ENCODE assay signal across 15 cellular contexts in the genomic region with DNA sequence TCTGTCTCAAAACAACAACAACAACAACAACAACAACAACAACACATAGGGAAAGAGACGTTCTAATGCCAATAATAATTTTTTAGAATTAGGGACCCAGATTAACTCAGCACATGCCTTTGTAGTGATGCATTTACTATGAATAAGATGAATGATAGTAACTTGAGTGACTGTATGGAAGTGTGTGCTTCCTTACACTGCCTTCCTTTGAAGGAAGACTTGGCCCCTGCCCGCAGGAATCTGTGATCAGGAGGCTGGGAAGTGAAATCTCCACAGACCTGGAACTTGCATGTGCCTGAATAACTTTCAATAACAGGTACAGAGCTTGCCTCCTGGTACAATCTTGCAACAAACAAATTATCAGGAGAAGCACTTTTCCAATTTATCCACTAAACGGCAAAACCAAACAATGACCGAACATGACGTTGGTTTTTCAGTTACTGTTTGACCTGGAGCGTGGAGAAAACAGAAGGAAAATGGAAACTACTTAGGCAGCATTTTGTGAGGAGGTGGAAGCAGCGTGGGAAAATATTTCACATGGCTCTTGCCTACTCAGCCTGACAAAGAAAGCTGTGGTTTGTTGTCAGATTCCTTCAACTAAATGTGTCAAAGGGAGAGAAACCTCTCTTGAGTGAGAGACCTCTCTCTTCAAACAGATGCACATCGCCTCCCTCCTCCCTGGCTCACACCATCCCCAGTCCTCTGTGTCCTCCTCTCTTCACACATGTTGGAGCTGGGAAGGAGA. TPM values are rescaled to one million over a fixed set of nuclear protein-coding genes. Genes with fewer than 3 reads are reported as not detected.
DNase-seq lines count a peak whose midpoint lies in the region; ATAC-seq and TF ChIP-seq lines count a peak whose summit lies in the region.
"Had no signal": no experiment of that assay in that cellular context is flagged by ENCODE, and none has a peak within 500 bp of the region (broad histone marks: within the 10 kb centered on the region; RNA-seq: fewer than 3 reads in every experiment).

No MANE protein-coding gene starts in this region.

- H3K27ac Mint-ChIP-seq in nephron progenitor cell = peak overlapping the region; percentile 88
- H3K27ac Mint-ChIP-seq in effector memory CD8-positive, alpha-beta T cell = no peak overlapping the region
- H3K27ac Mint-ChIP-seq: activated CD4-positive, alpha-beta T cell treated with anti-CD3 and anti-CD28 coated beads for 36 hours; activated T-cell treated with anti-CD3 and anti-CD28 coated beads, Interleukin-2, amount 50 U/mL, for 24 hours; T-helper 1 cell treated with Interleukin-12 subunit alpha and Interleukin-12 subunit beta and Interleukin-4 antibody, amounts not matched to agents 30 μg/mL and 1 μg/mL, for 36 hours had no signal

- no peaks in the 10 kb centered on the region for H3K27me3 Mint-ChIP-seq in nephron progenitor cell (ENCODE audit: low read depth, poor library complexity)
- H3K27me3 Mint-ChIP-seq in effector memory CD8-positive, alpha-beta T cell = peaks cover 39 to 49% of the 10 kb centered on the region in 2 donors

- H3K4me1 ChIP-seq in RWPE2 (ENCODE audit: insufficient read depth, poor library complexity, severe bottlenecking) = no peaks in the 10 kb centered on the region

- no peaks in the 10 kb centered on the region for H3K9me3 ChIP-seq in RWPE2 (ENCODE audit: severe bottlenecking)

- no peaks in the 10 kb centered on the region for H3K27me3 ChIP-seq in RWPE2 (ENCODE audit: insufficient read depth, poor library complexity, severe bottlenecking)

- H3K4me1 Mint-ChIP-seq in nephron progenitor cell = peaks cover 13% of the 10 kb centered on the region
- H3K4me1 Mint-ChIP-seq in effector memory CD8-positive, alpha-beta T cell (ENCODE audit: low read depth in 2 of 2) = no peaks in the 10 kb centered on the region
- H3K4me1 Mint-ChIP-seq: activated CD4-positive, alpha-beta T cell treated with anti-CD3 and anti-CD28 coated beads for 36 hours had no signal

- H3K36me3 Mint-ChIP-seq in nephron progenitor cell (ENCODE audit: low read depth) = peaks cover 7% of the 10 kb centered on the region
- H3K36me3 Mint-ChIP-seq in effector memory CD8-positive, alpha-beta T cell (ENCODE audit: insufficient read depth) = no peaks in the 10 kb centered on the region

- H3K4me3 Mint-ChIP-seq in nephron progenitor cell = no peak overlapping the region
- H3K4me3 Mint-ChIP-seq in effector memory CD8-positive, alpha-beta T cell = no peak overlapping the region
- H3K4me3 Mint-ChIP-seq: activated CD4-positive, alpha-beta T cell treated with anti-CD3 and anti-CD28 coated beads for 36 hours; activated T-cell treated with anti-CD3 and anti-CD28 coated beads, Interleukin-2, amount 50 U/mL, for 24 hours; T-helper 1 cell treated with Interleukin-12 subunit alpha and Interleukin-12 subunit beta and Interleukin-4 antibody, amounts not matched to agents 30 μg/mL and 1 μg/mL, for 36 hours had no signal

- H3K36me3 ChIP-seq in RWPE2 (ENCODE audit: low read depth) = no peaks in the 10 kb centered on the region

- ATAC-seq in RWPE2 (ENCODE audit: low read depth) = peak; percentile 69; the same call in 2 of the 3 replicates
- no peak for ATAC-seq in effector memory CD8-positive, alpha-beta T cell (replicated peaks)
- ATAC-seq: activated CD4-positive, alpha-beta T cell treated with anti-CD3 and anti-CD28 coated beads for 36 hours had no signal

- DNase-seq in Daoy (ENCODE audit: low read depth) (peak; percentile 61), RWPE2 (ENCODE audit: low spot score) (no peak), fibroblast of mammary gland (ENCODE audit: low read depth) (peak; percentile 71), nephron progenitor cell (no peak), NCI-H82 treated with DMSO at 0.1 percent for 48 hours (lab: John Stamatoyannopoulos, UW; ENCODE audit: unreplicated experiment) (no peak), SK-N-DZ (ENCODE audit: low spot score) (no peak), NCI-H2196 treated with DMSO at 0.1 percent for 48 hours (lab: John Stamatoyannopoulos, UW; ENCODE audit: unreplicated experiment) (no peak)
- no peak for DNase-seq in effector memory CD8-positive, alpha-beta T cell
- DNase-seq: activated CD4-positive, alpha-beta T cell treated with anti-CD3 and anti-CD28 coated beads for 36 hours; activated T-cell treated with anti-CD3 and anti-CD28 coated beads, Interleukin-2, amount 50 U/mL, for 24 hours; DMS 273 treated with DMSO at 0.1 percent for 48 hours; NCI-H1105 treated with DMSO at 0.1 percent for 48 hours; NCI-H446 treated with DMSO at 0.1 percent for 48 hours; occipital lobe had no signal

- H3K9me3 Mint-ChIP-seq in nephron progenitor cell = peaks cover 29% of the 10 kb centered on the region
- H3K9me3 Mint-ChIP-seq in effector memory CD8-positive, alpha-beta T cell = peaks cover 0 to 2% of the 10 kb centered on the region in 2 donors

- no peak for TF ChIP-seq CTCF in RWPE2 (IDR thresholded peaks at IDR 0.05; ENCODE audit: poor library complexity, severe bottlenecking)
- no peak for TF ChIP-seq CTCF in fibroblast of mammary gland (conservative IDR thresholded peaks at IDR 0.05; ENCODE audit: control insufficient read depth, insufficient read depth, low read depth, low read length)
- TF ChIP-seq CTCF in nephron progenitor cell (IDR thresholded peaks at IDR 0.05) = no peak

- no peak overlapping the region for H3K4me3 ChIP-seq in RWPE2 (ENCODE audit: severe bottlenecking)
- no peak overlapping the region for H3K4me3 ChIP-seq in fibroblast of mammary gland (ENCODE audit: control insufficient read depth, low read depth, low read length)

- no peak overlapping the region for H3K27ac ChIP-seq in RWPE2 (ENCODE audit: poor library complexity, severe bottlenecking)

RNA-seq across cellular contexts. Expression of gene ABCA4, which starts 10.1 kb away (rescaled TPM):
- 0.36 and 0.80 TPM in 2 replicates for total RNA-seq in Daoy (2014; rRNA removed; shearing (Covaris generic))
- 0.58 and 1.2 TPM in 2 replicates for polyA plus RNA-seq in SK-N-DZ (2014; cell fraction: cytosol; rRNA removed)
- 1.7 and 2.0 TPM in 2 replicates for polyA plus RNA-seq in SK-N-DZ (2014; cell fraction: nucleus; rRNA removed)

Comparison
In these comparisons a context has a peak if more than half of its experiments do, and no peak if none do; other contexts are left out.
1. DNase-seq: peak in Daoy (single experiment) and fibroblast of mammary gland (single experiment); none in RWPE2 (single experiment), nephron progenitor cell (single experiment), effector memory CD8-positive, alpha-beta T cell (0 of 3), NCI-H82 treated with DMSO at 0.1 percent for 48 hours (single experiment), SK-N-DZ (single experiment) and NCI-H2196 treated with DMSO at 0.1 percent for 48 hours (single experiment).